12 cellular contexts compared by ENCODE assay signal in genomic region chr18:44579745-44580144, GRCh38.
"Had no signal": no experiment of that assay in that cellular context is flagged by ENCODE, and none has a peak within 500 bp of the region (broad histone marks: within the 10 kb centered on the region; RNA-seq: fewer than 3 reads in every experiment).

No MANE protein-coding gene starts in this region.

- H3K9ac ChIP-seq: parathyroid adenoma had no signal

- H3K4me1 Mint-ChIP-seq: activated CD4-positive, alpha-beta T cell treated with anti-CD3 and anti-CD28 coated beads, Interleukin-2, amount 10 ng/mL, durations not matched to agents 24 days and 14 days; activated naive CD8-positive, alpha-beta T cell treated with anti-CD3 and anti-CD28 coated beads, Interleukin-2, amount 10 ng/mL, durations not matched to agents 7 days and 5 days had no signal

- H3K27ac Mint-ChIP-seq: activated CD4-positive, alpha-beta T cell treated with anti-CD3 and anti-CD28 coated beads, Interleukin-2, amount 10 ng/mL, durations not matched to agents 24 days and 14 days; activated naive CD8-positive, alpha-beta T cell treated with anti-CD3 and anti-CD28 coated beads, Interleukin-2, amount 10 ng/mL, durations not matched to agents 7 days and 5 days; effector memory CD8-positive, alpha-beta T cell; naive thymus-derived CD4-positive, alpha-beta T cell; stimulated activated memory B cell treated with anti-CD40 and anti-IgM and Interleukin-4, amounts not matched to agents 10 μg/mL and 1 μg/mL and 100 μg/mL, for 72 hours had no signal

- H3K27me3 Mint-ChIP-seq: effector memory CD8-positive, alpha-beta T cell; stimulated activated memory B cell treated with anti-CD40 and anti-IgM and Interleukin-4, amounts not matched to agents 10 μg/mL and 1 μg/mL and 100 μg/mL, for 72 hours had no signal

- DNase-seq: activated naive CD8-positive, alpha-beta T cell treated with anti-CD3 and anti-CD28 coated beads, Interleukin-2, amount 10 ng/mL, durations not matched to agents 7 days and 5 days; dermis blood vessel endothelial cell; left colon; mucosa of descending colon; naive thymus-derived CD4-positive, alpha-beta T cell; stimulated activated CD4-positive, alpha-beta T cell treated with anti-CD3 and anti-CD28 coated beads, Interleukin-2, amount 100 ng/mL, for 48 hours had no signal

- H3K4me1 ChIP-seq: breast epithelium, parathyroid adenoma had no signal

- H3K4me3 Mint-ChIP-seq: activated CD4-positive, alpha-beta T cell treated with anti-CD3 and anti-CD28 coated beads, Interleukin-2, amount 10 ng/mL, durations not matched to agents 24 days and 14 days; activated naive CD8-positive, alpha-beta T cell treated with anti-CD3 and anti-CD28 coated beads, Interleukin-2, amount 10 ng/mL, durations not matched to agents 7 days and 5 days; effector memory CD8-positive, alpha-beta T cell; naive thymus-derived CD4-positive, alpha-beta T cell; stimulated activated memory B cell treated with anti-CD40 and anti-IgM and Interleukin-4, amounts not matched to agents 10 μg/mL and 1 μg/mL and 100 μg/mL, for 72 hours had no signal

- H3K27ac ChIP-seq: breast epithelium, epithelial cell of prostate, parathyroid adenoma had no signal

- H3K36me3 Mint-ChIP-seq: activated naive CD8-positive, alpha-beta T cell treated with anti-CD3 and anti-CD28 coated beads, Interleukin-2, amount 10 ng/mL, durations not matched to agents 7 days and 5 days; naive thymus-derived CD4-positive, alpha-beta T cell; stimulated activated memory B cell treated with anti-CD40 and anti-IgM and Interleukin-4, amounts not matched to agents 10 μg/mL and 1 μg/mL and 100 μg/mL, for 72 hours had no signal

- H2AFZ ChIP-seq: parathyroid adenoma had no signal

- H3K9me3 Mint-ChIP-seq: activated CD4-positive, alpha-beta T cell treated with anti-CD3 and anti-CD28 coated beads, Interleukin-2, amount 10 ng/mL, durations not matched to agents 24 days and 14 days; activated naive CD8-positive, alpha-beta T cell treated with anti-CD3 and anti-CD28 coated beads, Interleukin-2, amount 10 ng/mL, durations not matched to agents 7 days and 5 days; effector memory CD8-positive, alpha-beta T cell; stimulated activated memory B cell treated with anti-CD40 and anti-IgM and Interleukin-4, amounts not matched to agents 10 μg/mL and 1 μg/mL and 100 μg/mL, for 72 hours had no signal

- H3K9me3 ChIP-seq: breast epithelium, mucosa of descending colon had no signal

- H3K79me2 ChIP-seq: parathyroid adenoma had no signal

- H3K36me3 ChIP-seq: breast epithelium had no signal

- H3K27me3 ChIP-seq: breast epithelium had no signal

- ATAC-seq: effector memory CD8-positive, alpha-beta T cell; left colon; mucosa of descending colon; naive thymus-derived CD4-positive, alpha-beta T cell; stimulated activated memory B cell treated with anti-CD40 and anti-IgM and Interleukin-4, amounts not matched to agents 10 μg/mL and 1 μg/mL and 100 μg/mL, for 72 hours had no signal

- H3K4me3 ChIP-seq: breast epithelium, mucosa of descending colon had no signal
